Comparison of ENCODE assay signal across 11 cellular contexts in genomic region chr13:77338961-77339401, GRCh38. TPM values are rescaled to one million over a fixed set of nuclear protein-coding genes. Genes with fewer than 3 reads are reported as not detected.
DNase-seq lines count a peak whose midpoint lies in the region; ATAC-seq and TF ChIP-seq lines count a peak whose summit lies in the region.
"Had no signal": no experiment of that assay in that cellular context is flagged by ENCODE, and none has a peak within 500 bp of the region (broad histone marks: within the 10 kb centered on the region; RNA-seq: fewer than 3 reads in every experiment).

No MANE protein-coding gene starts in this region.

- H2BK120ac ChIP-seq in H9 (ENCODE audit: low read depth, low read length, poor library complexity, severe bottlenecking): no peak overlapping the region

- no peak overlapping the region for H3K56ac ChIP-seq in H9 (ENCODE audit: insufficient read length, low read depth, low read length)

- no peak overlapping the region for H3K18ac ChIP-seq in H9 (ENCODE audit: insufficient read length, low read depth, low read length)

- H4K5ac ChIP-seq in H9 (ENCODE audit: insufficient read length, low read depth, low read length): no peak overlapping the region

- no peaks in the 10 kb centered on the region for H3K9me3 Mint-ChIP-seq in CD4-positive, alpha-beta T cell
- H3K9me3 Mint-ChIP-seq in H9: no peaks in the 10 kb centered on the region; a peak in 1 of 5 replicates
- H3K9me3 Mint-ChIP-seq: natural killer cell had no signal

- H2BK5ac ChIP-seq in H9 (ENCODE audit: insufficient read length, low read length): no peak overlapping the region

- CTCF ChIA-PET in CD4-positive, alpha-beta T cell (lab: Charles Lee): no interaction called here

- H3K79me2 ChIP-seq in H9 (ENCODE audit: insufficient read depth, low read length): no peaks in the 10 kb centered on the region

- no peak for TF ChIP-seq CTCF in HL-60 (IDR thresholded peaks at IDR 0.05; ENCODE audit: insufficient read depth, low read length)
- no peak for TF ChIP-seq CTCF in CD4-positive, alpha-beta T cell (IDR thresholded peaks at IDR 0.05)
- TF ChIP-seq CTCF in H9 (conservative IDR thresholded peaks at IDR 0.05): no peak

- peak; percentile 64 for ATAC-seq in GM18517 (IDR thresholded peaks at IDR 0.05; ENCODE audit: unreplicated experiment)
- ATAC-seq in GM21717 (IDR thresholded peaks at IDR 0.05; ENCODE audit: unreplicated experiment): peak; percentile 74
- no peak for ATAC-seq in CD4-positive, alpha-beta T cell (ENCODE audit: poor library complexity)

- no peak overlapping the region for H3K4me3 ChIP-seq in HL-60 (replicated peaks; ENCODE audit: insufficient read depth, low read length)

- H3K23ac ChIP-seq in H9 (ENCODE audit: insufficient read length, low read depth, low read length): no peak overlapping the region

- no peak overlapping the region for H3K4me2 ChIP-seq in H9 (ENCODE audit: insufficient read depth, insufficient read length, low read length)
- H3K4me2 ChIP-seq: SK-N-SH had no signal

- no peak overlapping the region for H4K8ac ChIP-seq in H9 (replicated peaks; ENCODE audit: insufficient read length, low read depth, low read length)

- H2BK15ac ChIP-seq in H9 (ENCODE audit: low read depth, low read length): no peak overlapping the region

- no peak overlapping the region for H2BK12ac ChIP-seq in H9 (ENCODE audit: insufficient read length, low read depth, low read length)

- DNase-seq in HL-60 (ENCODE audit: low read depth in 1 of 2, low spot score in 1 of 2): peak in 1 of 2 experiments; percentile 45
- DNase-seq in germinal center (ENCODE audit: low spot score): peak; percentile 44
- DNase-seq in CD4-positive, alpha-beta T cell: no peak
- no peak for DNase-seq in EL
- no peak for DNase-seq in activated T-cell treated with anti-CD3 and anti-CD28 coated beads for 4 hours
- no peak for DNase-seq in H9
- DNase-seq: natural killer cell; SK-N-SH; stimulated activated naive CD4-positive, alpha-beta T cell treated with Interleukin-2 at 50 U/mL for 16 hours had no signal

- POLR2A ChIA-PET in CD4-positive, alpha-beta T cell (lab: Charles Lee): interaction anchor here (1.6 kb wide), 1 partner anchor 9 kb away, joined by 9 read pairs; no protein-coding TSS in a partner anchor

- H3K23me2 ChIP-seq in H9 (ENCODE audit: insufficient read length, low read depth, low read length, poor library complexity, severe bottlenecking): no peaks in the 10 kb centered on the region

- H2AFZ ChIP-seq in H9 (ENCODE audit: low read length): no peak overlapping the region

- H3K27me3 ChIP-seq in HL-60 (ENCODE audit: insufficient read depth, poor library complexity, severe bottlenecking) (no peaks in the 10 kb centered on the region), H9 (ENCODE audit: insufficient read depth, low read length) (no peaks in the 10 kb centered on the region)
- H3K27me3 ChIP-seq in CD4-positive, alpha-beta T cell (ENCODE audit: control insufficient read depth, insufficient read depth, low read length): no peaks in the 10 kb centered on the region

- no peak overlapping the region for H3K4ac ChIP-seq in H9 (ENCODE audit: low read depth, low read length)

- no peaks in the 10 kb centered on the region for H3K27me3 Mint-ChIP-seq in CD4-positive, alpha-beta T cell
- H3K27me3 Mint-ChIP-seq in H9 (ENCODE audit: low read depth): peaks cover 2% of the 10 kb centered on the region

- H4K91ac ChIP-seq in H9 (ENCODE audit: insufficient read length, low read depth, low read length): no peak overlapping the region

- H4K20me1 ChIP-seq in H9 (ENCODE audit: control insufficient read depth, insufficient read depth, insufficient read length): no peaks in the 10 kb centered on the region

- no peak overlapping the region for H3K9ac ChIP-seq in H9 (ENCODE audit: extremely low read depth, insufficient read length, low read length)
- H3K9ac ChIP-seq: SK-N-SH had no signal

- no peaks in the 10 kb centered on the region for H3K79me1 ChIP-seq in H9 (ENCODE audit: insufficient read depth, low read depth, low read length, poor library complexity, severe bottlenecking)

- peak overlapping the region; percentile 34 for H3K27ac ChIP-seq in HL-60 (replicated peaks)
- H3K27ac ChIP-seq in CD4-positive, alpha-beta T cell (ENCODE audit: low read depth, low read length): no peak overlapping the region
- no peak overlapping the region for H3K27ac ChIP-seq in H9 (ENCODE audit: insufficient read length, low read depth, low read length)

- H3K4me1 ChIP-seq in H9 (ENCODE audit: insufficient read depth, low read length): no peaks in the 10 kb centered on the region

- no peaks in the 10 kb centered on the region for H3K36me3 Mint-ChIP-seq in CD4-positive, alpha-beta T cell (ENCODE audit: low read depth)
- H3K36me3 Mint-ChIP-seq in H9 (ENCODE audit: insufficient read depth in 1 of 3, low read depth in 3 of 3): no peaks in the 10 kb centered on the region; a peak in 1 of 7 replicates
- H3K36me3 Mint-ChIP-seq: natural killer cell had no signal

- H3K4me3 Mint-ChIP-seq in CD4-positive, alpha-beta T cell: no peak overlapping the region
- no peak overlapping the region for H3K4me3 Mint-ChIP-seq in H9
- H3K4me3 Mint-ChIP-seq: natural killer cell had no signal

- no peak overlapping the region for H2BK20ac ChIP-seq in H9 (ENCODE audit: low read depth, low read length, poor library complexity, severe bottlenecking)

- intact Hi-C loops in CD4-positive, alpha-beta T cell (cut with DNase I, micrococcal nuclease): no loop called here

- H2AK5ac ChIP-seq in H9 (ENCODE audit: insufficient read length, low read length): no peak overlapping the region

- H3K14ac ChIP-seq in H9 (ENCODE audit: insufficient read depth, low read length): no peak overlapping the region

- H3K27ac Mint-ChIP-seq in CD4-positive, alpha-beta T cell: no peak overlapping the region
- H3K27ac Mint-ChIP-seq in H9: no peak overlapping the region
- H3K27ac Mint-ChIP-seq: natural killer cell had no signal

- peaks cover 32% of the 10 kb centered on the region for H3K4me1 Mint-ChIP-seq in CD4-positive, alpha-beta T cell (ENCODE audit: low read depth)
- H3K4me1 Mint-ChIP-seq in H9: no peaks in the 10 kb centered on the region
- H3K4me1 Mint-ChIP-seq: natural killer cell had no signal

- H3K9me3 ChIP-seq in CD4-positive, alpha-beta T cell (ENCODE audit: control insufficient read depth, low read length): no peaks in the 10 kb centered on the region
- no peaks in the 10 kb centered on the region for H3K9me3 ChIP-seq in H9 (ENCODE audit: control insufficient read depth, low read depth, low read length)
- H3K9me3 ChIP-seq: SK-N-SH had no signal

- no peak overlapping the region for H3T11ph ChIP-seq in H9 (ENCODE audit: low read length)

- WGBS in H9 (ENCODE audit: extremely low coverage, insufficient read length, low lambda C conversion rate): no CpG with 5 or more reads among the region's 6 CpGs

RNA-seq across cellular contexts. Expression of gene MYCBP2, which starts 12.1 kb away (rescaled TPM):
- 100 to 1,000 TPM; 116 to 119 TPM for total RNA-seq in CD4-positive, alpha-beta T cell
- 26.7 and 32.0 TPM in 2 replicates for total RNA-seq in H9 (2021)
